ENCODE assay signal across 8 cellular contexts in the genomic region with DNA sequence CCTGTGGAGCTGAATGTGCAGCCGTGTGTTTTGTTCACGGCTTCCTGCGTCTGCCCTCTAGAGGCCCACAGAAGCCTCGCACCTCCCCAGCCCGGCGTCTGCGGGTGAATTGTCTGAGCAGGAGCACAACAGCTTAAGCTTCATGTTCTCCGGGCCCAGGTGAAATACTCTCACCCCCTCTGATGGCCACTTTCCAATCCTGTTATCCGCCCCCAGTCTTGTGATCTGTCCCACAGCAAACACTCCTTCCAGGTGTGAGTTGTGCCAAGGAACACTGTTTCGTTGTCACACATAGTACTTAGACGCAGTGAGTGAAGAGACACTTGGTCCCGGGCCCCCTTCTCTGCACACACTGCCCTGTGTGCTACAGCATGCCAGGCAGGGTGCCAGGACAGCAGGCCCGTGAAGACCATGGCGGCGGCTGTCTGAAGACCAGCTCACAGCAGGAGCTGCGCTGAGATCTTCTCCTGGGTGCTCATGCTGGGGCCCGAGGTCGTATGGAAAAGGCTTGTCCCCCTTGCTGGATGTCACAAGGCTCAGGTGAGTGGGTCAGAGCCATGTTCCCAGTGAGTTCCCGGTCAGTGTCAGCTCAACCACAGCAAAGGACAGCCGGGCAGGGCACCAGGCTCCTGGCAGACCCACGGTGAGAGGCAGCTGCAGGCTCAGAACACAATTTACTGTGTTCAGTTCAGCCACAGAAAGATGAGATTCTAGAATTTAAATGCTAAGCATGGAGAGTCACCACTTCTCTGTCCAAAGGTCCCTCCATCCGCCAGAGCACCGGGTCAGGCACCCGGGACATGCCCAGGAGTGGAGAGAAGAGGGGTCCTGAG. TPM values are rescaled to one million over a fixed set of nuclear protein-coding genes. Genes with fewer than 3 reads are reported as not detected.
A peak's percentile ranks its signal among the peaks of the same experiment; 100 is the strongest.
DNase-seq lines count a peak whose midpoint lies in the region; ATAC-seq and TF ChIP-seq lines count a peak whose summit lies in the region.

No MANE protein-coding gene starts in this region.

- H3K4me1 Mint-ChIP-seq in Caco-2 (ENCODE audit: low read depth, unreplicated experiment): no peaks in the 10 kb centered on the region
- H3K4me1 Mint-ChIP-seq in activated CD4-positive, alpha-beta T cell treated with anti-CD3 and anti-CD28 coated beads for 36 hours: no peaks in the 10 kb centered on the region
- peaks cover 2% of the 10 kb centered on the region for H3K4me1 Mint-ChIP-seq in endodermal cell
- peaks cover 20% of the 10 kb centered on the region for H3K4me1 Mint-ChIP-seq in mesothelial cell of epicardium

- no peaks in the 10 kb centered on the region for H3K4me1 ChIP-seq in Caco-2
- H3K4me1 ChIP-seq in endodermal cell (ENCODE audit: control insufficient read depth, insufficient read depth, low read length): no peaks in the 10 kb centered on the region
- peaks cover 0 to 16% (median 0%) of the 10 kb centered on the region in 4 donors for H3K4me1 ChIP-seq in stomach

- H3K4me3 Mint-ChIP-seq in Caco-2 (ENCODE audit: unreplicated experiment): no peak overlapping the region
- no peak overlapping the region for H3K4me3 Mint-ChIP-seq in activated CD4-positive, alpha-beta T cell treated with anti-CD3 and anti-CD28 coated beads for 36 hours
- no peak overlapping the region for H3K4me3 Mint-ChIP-seq in endodermal cell
- H3K4me3 Mint-ChIP-seq in mesothelial cell of epicardium: no peak overlapping the region

- H3K9me3 ChIP-seq in Caco-2 (peaks cover 10% of the 10 kb centered on the region; the same call in 1 of the 2 replicates), endodermal cell (ENCODE audit: control insufficient read depth, low read length) (peaks cover 11% of the 10 kb centered on the region), stomach (peaks cover 0 to 13% (median 6%) of the 10 kb centered on the region in 4 donors)

- no peak for TF ChIP-seq EP300 in stomach (IDR thresholded peaks at IDR 0.05)

- H3K36me3 Mint-ChIP-seq in Caco-2 (ENCODE audit: insufficient read depth, unreplicated experiment): no peaks in the 10 kb centered on the region
- no peaks in the 10 kb centered on the region for H3K36me3 Mint-ChIP-seq in activated CD4-positive, alpha-beta T cell treated with anti-CD3 and anti-CD28 coated beads for 36 hours (ENCODE audit: low read depth)
- H3K36me3 Mint-ChIP-seq in endodermal cell (ENCODE audit: low read depth): peaks cover 3% of the 10 kb centered on the region
- peaks cover 6% of the 10 kb centered on the region for H3K36me3 Mint-ChIP-seq in mesothelial cell of epicardium

- H3K4me3 ChIP-seq in Caco-2 (ENCODE audit: low read depth, low read length) (no peak overlapping the region), H7 (ENCODE audit: insufficient read depth, low read depth, low read length) (no peak overlapping the region), endodermal cell (ENCODE audit: low read length) (no peak overlapping the region), stomach (no peak overlapping the region)

- no peak overlapping the region for H3K27ac ChIP-seq in endodermal cell (ENCODE audit: low read depth, low read length)
- no peak overlapping the region for H3K27ac ChIP-seq in stomach

- H3K36me3 ChIP-seq in Caco-2 (ENCODE audit: control insufficient read depth, insufficient read depth, low read length) (no peaks in the 10 kb centered on the region), H7 (replicated peaks; ENCODE audit: control insufficient read depth, insufficient read depth, low read length) (no peaks in the 10 kb centered on the region), endodermal cell (ENCODE audit: control insufficient read depth, insufficient read depth, low read length) (no peaks in the 10 kb centered on the region), stomach (no peaks in the 10 kb centered on the region)

- TF ChIP-seq CTCF in Caco-2 (IDR thresholded peaks at IDR 0.05; ENCODE audit: insufficient read depth in 1 of 2, low read depth in 1 of 2, low read length in 1 of 2, severe bottlenecking in 1 of 2, unreplicated experiment in 1 of 2) (peak; percentile 78 to 81), endodermal cell (conservative IDR thresholded peaks at IDR 0.05) (peak; percentile 88), mesothelial cell of epicardium (IDR thresholded peaks at IDR 0.05; ENCODE audit: unreplicated experiment) (peak; percentile 67), stomach (IDR thresholded peaks at IDR 0.05) (peak in 5 of 7 experiments; percentile 46 to 81 (median 60))

- peak; percentile 81 for ATAC-seq in activated CD4-positive, alpha-beta T cell treated with anti-CD3 and anti-CD28 coated beads for 36 hours
- no peak for ATAC-seq in GM21447 (IDR thresholded peaks at IDR 0.05; ENCODE audit: unreplicated experiment)

- peaks cover 6% of the 10 kb centered on the region for H3K27me3 Mint-ChIP-seq in Caco-2 (ENCODE audit: insufficient read depth, unreplicated experiment)
- H3K27me3 Mint-ChIP-seq in activated CD4-positive, alpha-beta T cell treated with anti-CD3 and anti-CD28 coated beads for 36 hours: peaks cover 26% of the 10 kb centered on the region
- H3K27me3 Mint-ChIP-seq in endodermal cell (ENCODE audit: insufficient read depth): peaks cover 46% of the 10 kb centered on the region
- peaks cover 27% of the 10 kb centered on the region for H3K27me3 Mint-ChIP-seq in mesothelial cell of epicardium (ENCODE audit: low read depth)

- H3K27ac Mint-ChIP-seq in Caco-2 (ENCODE audit: unreplicated experiment) (no peak overlapping the region), endodermal cell (no peak overlapping the region), mesothelial cell of epicardium (peak overlapping the region; percentile 44)
- H3K27ac Mint-ChIP-seq in activated CD4-positive, alpha-beta T cell treated with anti-CD3 and anti-CD28 coated beads for 36 hours: no peak overlapping the region

- BruUV-seq in Caco-2 (replicated peaks; lab: Mats Ljungman, UMichigan): no TSS peak

- POLR2A ChIA-PET in Caco-2 (lab: Charles Lee): no interaction called here
- POLR2A ChIA-PET in activated CD4-positive, alpha-beta T cell treated with anti-CD3 and anti-CD28 coated beads for 36 hours (lab: Charles Lee): no interaction called here

- H3K9me3 Mint-ChIP-seq in Caco-2 (ENCODE audit: unreplicated experiment): peaks cover 7% of the 10 kb centered on the region
- H3K9me3 Mint-ChIP-seq in activated CD4-positive, alpha-beta T cell treated with anti-CD3 and anti-CD28 coated beads for 36 hours (ENCODE audit: low read depth): peaks cover 4% of the 10 kb centered on the region
- H3K9me3 Mint-ChIP-seq in endodermal cell: peaks cover 33% of the 10 kb centered on the region
- peaks cover 6% of the 10 kb centered on the region for H3K9me3 Mint-ChIP-seq in mesothelial cell of epicardium

- DNase-seq in Caco-2 (peak; percentile 55 to 67), H7 (peak; percentile 85), NCI-H2107 treated with DMSO at 0.1 percent for 48 hours (lab: John Stamatoyannopoulos, UW; ENCODE audit: unreplicated experiment) (peak; percentile 79), endodermal cell (peak; percentile 93), mesothelial cell of epicardium (ENCODE audit: low spot score in 2 of 2, unreplicated experiment in 2 of 2) (peak in 1 of 2 experiments; percentile 73), stomach (peak; percentile 50)
- DNase-seq in activated CD4-positive, alpha-beta T cell treated with anti-CD3 and anti-CD28 coated beads for 36 hours: peak; percentile 58

- no peak overlapping the region for H3K9ac ChIP-seq in endodermal cell (ENCODE audit: extremely low read depth, low read length, poor library complexity, severe bottlenecking)

- no peak for TF ChIP-seq POLR2A in stomach (IDR thresholded peaks at IDR 0.05)

- intact Hi-C loops in Caco-2 (cut with micrococcal nuclease; ENCODE audit: unreplicated experiment) (loop anchor here (5.0 kb wide), 2 partner anchors 94 to 159 kb away; no protein-coding TSS in a partner anchor), stomach (cut with DNase I; ENCODE audit: low total_unique reads) (no loop called here)
- intact Hi-C loops in activated CD4-positive, alpha-beta T cell treated with anti-CD3 and anti-CD28 coated beads for 36 hours (cut with DNase I, micrococcal nuclease): no loop called here

- CTCF ChIA-PET in Caco-2 (lab: Charles Lee): interaction anchor here (0.6 to 1.1 kb wide), 12 partner anchors 14 to 197 kb away, joined by 3 to 15 read pairs (median 4); no protein-coding TSS in a partner anchor
- CTCF ChIA-PET in activated CD4-positive, alpha-beta T cell treated with anti-CD3 and anti-CD28 coated beads for 36 hours (lab: Charles Lee): interaction anchor here (0.6 to 1.1 kb wide), 3 partner anchors 10 to 119 kb away, joined by 3 to 4 read pairs (median 3); no protein-coding TSS in a partner anchor

- 66 to 68% methylated on average over 17 to 24 of the region's 24 CpGs for WGBS in endodermal cell (ENCODE audit: insufficient coverage in 1 of 2, insufficient read length in 1 of 2), 2 experiments
- WGBS in stomach, 5 donors: 31 to 46% (median 40%) methylated on average over 13 to 24 of the region's 24 CpGs

- H3K27me3 ChIP-seq in Caco-2 (replicated peaks; ENCODE audit: control insufficient read depth, insufficient read depth, low read length): no peaks in the 10 kb centered on the region
- H3K27me3 ChIP-seq in H7 (ENCODE audit: control insufficient read depth, insufficient read depth, low read length): peaks cover 6% of the 10 kb centered on the region
- H3K27me3 ChIP-seq in endodermal cell (ENCODE audit: control insufficient read depth, insufficient read depth, low read length, poor library complexity, severe bottlenecking): no peaks in the 10 kb centered on the region
- H3K27me3 ChIP-seq in stomach: peaks cover 0 to 26% (median 0%) of the 10 kb centered on the region in 3 donors

RNA-seq across cellular contexts. Expression of gene PXDN, which starts 6.8 kb away (rescaled TPM):
- total RNA-seq in Caco-2 (2022): 0.12 and 0.25 TPM in 2 replicates
- 102 and 124 TPM in 2 replicates for total RNA-seq in H7 (2014; rRNA removed; shearing (Covaris generic))
- total RNA-seq in activated CD4-positive, alpha-beta T cell treated with anti-CD3 and anti-CD28 coated beads for 36 hours: under 1 TPM; 0.37 to 0.81 TPM
- total RNA-seq in endodermal cell: 100 to 1,000 TPM; 212 to 247 TPM
- 106 TPM for polyA plus RNA-seq in endodermal cell (2013, experiment 1 of 2)
- 104 TPM for polyA plus RNA-seq in endodermal cell (2013, experiment 2 of 2)
- 274 to 292 TPM (median 277 TPM) in 3 replicates for total RNA-seq in mesothelial cell of epicardium
- 10 to 100 TPM; 24.9 to 71.6 (median 42.0) TPM for total RNA-seq in stomach
- 1 to 10 TPM; 3.3 to 8.0 (median 5.0) TPM for polyA plus RNA-seq in stomach

Comparison
In these comparisons a context has a peak if more than half of its experiments do, and no peak if none do; other contexts are left out.
1. RNA of gene PXDN, which starts 6.8 kb away (total RNA-seq): 274 to 292 TPM in mesothelial cell of epicardium, 212 to 247 TPM in endodermal cell, 102 to 124 TPM in H7 and 24.9 to 71.6 TPM in stomach; 0.37 to 0.81 TPM in activated CD4-positive, alpha-beta T cell treated with anti-CD3 and anti-CD28 coated beads for 36 hours and 0.12 to 0.25 TPM in Caco-2; every median in the first group is over 10 times any median in the second.
2. Peak in every context shown above with its lines, with median percentiles within 50 percentile points of each other: CTCF ChIP-seq.